ENCODE assay signal across 8 cellular contexts in genomic region chr1:212665241-212666115, GRCh38. TPM values are rescaled to one million over a fixed set of nuclear protein-coding genes. Genes with fewer than 3 reads are reported as not detected.
A peak's percentile ranks its signal among the peaks of the same experiment; 100 is the strongest.
DNase-seq lines count a peak whose midpoint lies in the region; ATAC-seq and TF ChIP-seq lines count a peak whose summit lies in the region.

No MANE protein-coding gene starts in this region.

- no peaks in the 10 kb centered on the region for H3K27me3 ChIP-seq in ascending aorta

- ATAC-seq in HG03025 (IDR thresholded peaks at IDR 0.05; ENCODE audit: low FRiP score, unreplicated experiment): no peak

- intact Hi-C loops in ascending aorta (cut with DNase I): loop anchor here (1.0 to 5.0 kb wide), 3 partner anchors 33 to 332 kb away; partner anchors contain the start of gene BATF3

- peak overlapping the region; percentile 88 for H3K4me3 Mint-ChIP-seq in HFFc6

- peaks cover 17% of the 10 kb centered on the region for H3K27me3 Mint-ChIP-seq in HFFc6 (ENCODE audit: insufficient read depth)

- peak; percentile 99 for TF ChIP-seq CTCF in HFFc6 (IDR thresholded peaks at IDR 0.05)
- peak; percentile 76 for TF ChIP-seq CTCF in NB4 (IDR thresholded peaks at IDR 0.05; ENCODE audit: low read depth, low read length)
- TF ChIP-seq CTCF in ascending aorta (IDR thresholded peaks at IDR 0.05): peak; percentile 92 to 98 (median 94)
- TF ChIP-seq CTCF in retinal pigment epithelial cell (conservative IDR thresholded peaks at IDR 0.05; ENCODE audit: low read depth, low read length): peak; percentile 94

- DNase-seq in HFFc6 (peak; percentile 73), NB4 (ENCODE audit: low read depth) (peak; percentile 84), T-helper 2 cell (peak; percentile 46 to 85 (median 65)), ascending aorta (ENCODE audit: low spot score in 2 of 2) (peak; percentile 42 to 88), hippocampal formation (lab: John Stamatoyannopoulos, UW) (peak; percentile 70 to 84), retinal pigment epithelial cell (ENCODE audit: low read depth) (peak; percentile 31)

- peaks cover 39% of the 10 kb centered on the region for H3K4me1 Mint-ChIP-seq in HFFc6 (ENCODE audit: low read depth)

- TF ChIP-seq POLR2A in NB4 (IDR thresholded peaks at IDR 0.05; ENCODE audit: extremely low read depth, insufficient read length): no peak

- no peaks in the 10 kb centered on the region for H3K9me3 Mint-ChIP-seq in HFFc6

- no peaks in the 10 kb centered on the region for H3K9me3 ChIP-seq in ascending aorta

- peak overlapping the region; percentile 84 for H3K27ac Mint-ChIP-seq in HFFc6

- H3K4me1 ChIP-seq in ascending aorta: peaks cover 0 to 9% of the 10 kb centered on the region in 2 donors

- H3K27ac ChIP-seq in ascending aorta: peak overlapping the region; percentile 48 to 55

- no peaks in the 10 kb centered on the region for H3K36me3 Mint-ChIP-seq in HFFc6 (ENCODE audit: low read depth)

- no peaks in the 10 kb centered on the region for H3K36me3 ChIP-seq in ascending aorta

- H3K4me3 ChIP-seq in GM08714 (ENCODE audit: low read length) (peak overlapping the region; percentile 44; the same call in 1 of the 2 replicates), NB4 (ENCODE audit: low read depth, low read length) (peak overlapping the region; percentile 37), ascending aorta (peak overlapping the region; percentile 64 to 71), retinal pigment epithelial cell (ENCODE audit: low read length) (peak overlapping the region; percentile 75)

RNA-seq across cellular contexts. Expression of gene BATF3, which starts 34.2 kb away (rescaled TPM):
- total RNA-seq in HFFc6 (2021; fragmentation: NEBNext Ultra II Directional; extraction: Animal tissue kit (Norgen Biotek cat#: 25700)): 1 to 10 TPM in 5 of 6 experiments, under 1 TPM in 1; 0.89 to 1.7 (median 1.4) TPM
- 18.4 TPM for total RNA-seq in ascending aorta

RNA-seq across cellular contexts. Expression of gene ATF3, which starts 56.9 kb away (rescaled TPM):
- total RNA-seq in HFFc6 (2021; fragmentation: NEBNext Ultra II Directional; extraction: Animal tissue kit (Norgen Biotek cat#: 25700)): 1 to 10 TPM; 1.9 to 5.5 (median 4.8) TPM
- 79.1 TPM for total RNA-seq in ascending aorta

Comparison
In these comparisons a context has a peak if more than half of its experiments do, and no peak if none do; other contexts are left out.
1. DNase-seq: peak in every context shown above with its lines; median percentile 84 in NB4; 77 in hippocampal formation; 73 in HFFc6; 65 in T-helper 2 cell; 65 in ascending aorta; 31 in retinal pigment epithelial cell.
2. RNA of gene ATF3, which starts 56.9 kb away (total RNA-seq): 79.1 TPM in ascending aorta (single experiment); 1.9 to 5.5 TPM in HFFc6; every median in the first group is over 10 times any median in the second.
3. Peak in every context shown above with its lines, with median percentiles within 50 percentile points of each other: H3K4me3 ChIP-seq and CTCF ChIP-seq.